In genomic region chr22:36274547-36274946, GRCh38 we compare ENCODE assay signal across 1 cellular context.
TF ChIP-seq lines count a peak whose summit lies in the region.

No MANE protein-coding gene starts in this region.

TF ChIP-seq in endothelial cell of umbilical vein, 7 proteins besides CTCF, POLR2A, EP300 and RAD21:
- TF ChIP-seq GATA2 (IDR thresholded peaks at IDR 0.05; ENCODE audit: insufficient read depth, insufficient read length, low read depth, low read length) = no peak
- TF ChIP-seq MYC (IDR thresholded peaks at IDR 0.05; ENCODE audit: low read depth, low read length) = no peak
- no peak for TF ChIP-seq EZH2 (IDR thresholded peaks at IDR 0.05; ENCODE audit: borderline replicate concordance, low read depth, low read length, severe bottlenecking)
- no peak for TF ChIP-seq JUN (IDR thresholded peaks at IDR 0.05; ENCODE audit: borderline replicate concordance, insufficient read depth, insufficient read length, low read depth)
- TF ChIP-seq MAX (IDR thresholded peaks at IDR 0.05; ENCODE audit: insufficient read depth, insufficient read length) = no peak
- TF ChIP-seq FOS (IDR thresholded peaks at IDR 0.05; ENCODE audit: borderline replicate concordance, insufficient read depth, low read length) = no peak
- TF ChIP-seq POLR2AphosphoS5 (IDR thresholded peaks at IDR 0.05; ENCODE audit: insufficient read depth, low read depth, low read length) = no peak
